In genomic region chr21:35504277-35504676, GRCh38 we compare ENCODE assay signal across 19 cellular contexts.
DNase-seq lines count a peak whose midpoint lies in the region; ATAC-seq and TF ChIP-seq lines count a peak whose summit lies in the region.
"Had no signal": no experiment of that assay in that cellular context is flagged by ENCODE, and none has a peak within 500 bp of the region (broad histone marks: within the 10 kb centered on the region; RNA-seq: fewer than 3 reads in every experiment).

No MANE protein-coding gene starts in this region.

- peaks cover 0 to 49% (median 17%) of the 10 kb centered on the region in 7 donors for H3K27me3 ChIP-seq in heart right ventricle
- H3K27me3 ChIP-seq in mesenchymal stem cell (ENCODE audit: control insufficient read depth in 1 of 2, insufficient read depth in 1 of 2, low read length in 2 of 2): peaks cover 0 to 17% of the 10 kb centered on the region in 2 experiments

- WGBS in heart right ventricle, 2 donors: 39 to 46% methylated on average over 6 of the region's 6 CpGs
- WGBS in mesenchymal stem cell: 79% methylated on average over 6 of the region's 6 CpGs

- POLR2A ChIA-PET in T-cell (lab: Charles Lee): no interaction called here

- no peak overlapping the region for H3K4ac ChIP-seq in mesenchymal stem cell (ENCODE audit: low read depth in 1 of 2, low read length in 2 of 2)

- DNase-seq in heart right ventricle (no peak), Right ventricle myocardium inferior (ENCODE audit: missing footprints) (no peak), T-cell (no peak), mesenchymal stem cell (no peak), middle frontal gyrus (ENCODE audit: extremely low spot score, low spot score) (no peak)
- DNase-seq: activated CD4-positive, CD25-positive, alpha-beta regulatory T cell treated with anti-CD3 and anti-CD28 coated beads, Interleukin-2, amount 50 U/mL, for 72 hours; activated T-cell treated with anti-CD3 and anti-CD28 coated beads for 4 hours; hippocampal formation; kidney glomerular epithelial cell; NCI-H187; NCI-H446 treated with DMSO at 0.1 percent for 48 hours; Right ventricle myocardium superior; stimulated activated CD4-positive, alpha-beta T cell treated with anti-CD3 and anti-CD28 coated beads, Interleukin-4, amount 100 ng/mL, for 4 hours; stimulated activated CD8-positive, alpha-beta memory T cell treated with anti-CD3 and anti-CD28 coated beads, Interleukin-4, amount 100 ng/mL, for 48 hours had no signal

- H3K9me3 Mint-ChIP-seq in T-cell: no peaks in the 10 kb centered on the region

- H3K4me1 ChIP-seq in heart right ventricle (peaks cover 0 to 53% (median 0%) of the 10 kb centered on the region in 9 donors), mesenchymal stem cell (ENCODE audit: control insufficient read depth, insufficient read depth, low read depth, low read length) (no peaks in the 10 kb centered on the region)

- peak overlapping the region; percentile 92 to 94 for H3K27ac Mint-ChIP-seq in T-cell

- no peak overlapping the region for H2BK5ac ChIP-seq in mesenchymal stem cell (ENCODE audit: low read depth, low read length, poor library complexity, severe bottlenecking)

- H4K8ac ChIP-seq in mesenchymal stem cell (ENCODE audit: low read length): no peak overlapping the region

- H3K27ac ChIP-seq in heart right ventricle (peak overlapping the region in 7 of 10 donors; percentile 18 to 84 (median 42)), mesenchymal stem cell (ENCODE audit: low read length, poor library complexity, severe bottlenecking) (no peak overlapping the region)

- H3K9me3 ChIP-seq in heart right ventricle (no peaks in the 10 kb centered on the region), mesenchymal stem cell (ENCODE audit: control insufficient read depth, low read length) (no peaks in the 10 kb centered on the region)
- H3K9me3 ChIP-seq: adrenal gland, mucosa of descending colon had no signal

- H3K27me3 Mint-ChIP-seq in T-cell: peaks cover 0 to 5% of the 10 kb centered on the region in 2 donors

- H3K4me2 ChIP-seq in mesenchymal stem cell (ENCODE audit: low read length, poor library complexity, severe bottlenecking): no peak overlapping the region

- H2AFZ ChIP-seq in mesenchymal stem cell (ENCODE audit: low read depth, low read length): no peak overlapping the region

- H3K4me1 Mint-ChIP-seq in T-cell: peaks cover 51 to 76% (median 52%) of the 10 kb centered on the region in 3 donors

- CTCF ChIA-PET in T-cell (lab: Charles Lee): no interaction called here

- H3K36me3 Mint-ChIP-seq in T-cell: no peaks in the 10 kb centered on the region

- no peak overlapping the region for H4K91ac ChIP-seq in mesenchymal stem cell (ENCODE audit: low read length)

- no peak overlapping the region for H2BK15ac ChIP-seq in mesenchymal stem cell (ENCODE audit: low read depth, poor library complexity, severe bottlenecking)

- H3K18ac ChIP-seq in mesenchymal stem cell (ENCODE audit: low read depth in 1 of 2, low read length in 2 of 2): no peak overlapping the region

- H3K23ac ChIP-seq in mesenchymal stem cell (ENCODE audit: low read length in 2 of 2): no peak overlapping the region

- ATAC-seq in heart right ventricle (no peak), Right ventricle myocardium inferior (no peak), T-cell (replicated peaks in 1 of 4) (no peak), HG03095 (IDR thresholded peaks at IDR 0.05; ENCODE audit: unreplicated experiment) (no peak), GM21786 (IDR thresholded peaks at IDR 0.05; ENCODE audit: unreplicated experiment) (no peak)
- ATAC-seq: GM12878 had no signal

- TF ChIP-seq CTCF in heart right ventricle (IDR thresholded peaks at IDR 0.05): no peak

- H3K4me3 ChIP-seq in heart right ventricle (no peak overlapping the region), mesenchymal stem cell (ENCODE audit: insufficient read depth in 1 of 2, low read depth in 1 of 2, low read length in 2 of 2) (no peak overlapping the region)
- H3K4me3 ChIP-seq: adrenal gland, GM12878, mucosa of descending colon had no signal

- H2AK5ac ChIP-seq in mesenchymal stem cell (ENCODE audit: low read length, severe bottlenecking): no peak overlapping the region

- no peak overlapping the region for H3K14ac ChIP-seq in mesenchymal stem cell (ENCODE audit: low read length in 2 of 2)

- no peaks in the 10 kb centered on the region for H3K79me1 ChIP-seq in mesenchymal stem cell (replicated peaks; ENCODE audit: low read length, poor library complexity, severe bottlenecking)

- peak overlapping the region; percentile 66 for H3K9ac ChIP-seq in mesenchymal stem cell (ENCODE audit: low read length)

- intact Hi-C loops in heart right ventricle (cut with DNase I): loop anchor here in 1 of 10 donors (10.0 kb wide), 1 partner anchor 759 kb away; no protein-coding TSS in a partner anchor
- intact Hi-C loops in Right ventricle myocardium inferior (cut with DNase I): loop anchor here (10.0 kb wide), 2 partner anchors 341 to 609 kb away; no protein-coding TSS in a partner anchor

- peak overlapping the region in 1 of 3 donors; percentile 83 for H3K4me3 Mint-ChIP-seq in T-cell

- no peak overlapping the region for H2BK120ac ChIP-seq in mesenchymal stem cell (ENCODE audit: low read depth, low read length)

- H3K36me3 ChIP-seq in heart right ventricle (no peaks in the 10 kb centered on the region), mesenchymal stem cell (ENCODE audit: control insufficient read depth in 1 of 2, insufficient read depth in 2 of 2, low read depth in 1 of 2, low read length in 2 of 2) (no peaks in the 10 kb centered on the region)
- H3K36me3 ChIP-seq: adrenal gland had no signal

- H2BK12ac ChIP-seq in mesenchymal stem cell (ENCODE audit: low read length in 2 of 2): no peak overlapping the region
